In the genomic region with DNA sequence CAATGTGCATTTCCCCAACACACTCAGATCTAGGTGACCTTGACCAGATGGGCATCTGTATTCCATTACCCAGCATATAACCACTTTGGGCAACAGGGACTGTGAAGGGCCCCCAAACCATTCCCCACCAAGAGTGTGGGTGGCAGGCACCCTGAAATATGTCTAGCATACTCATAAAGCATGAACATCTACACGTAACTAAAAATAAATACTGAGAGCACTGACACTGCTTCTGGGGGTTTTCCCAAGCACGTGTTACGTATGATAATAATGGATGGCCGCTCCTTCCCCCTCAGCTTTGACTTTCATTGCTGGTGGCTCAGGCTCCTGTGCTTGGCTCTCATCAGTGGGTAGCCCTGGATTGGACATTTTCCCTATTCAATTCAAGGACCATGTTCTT, we compare ENCODE assay signal across 16 cellular contexts. TPM values are rescaled to one million over a fixed set of nuclear protein-coding genes. Genes with fewer than 3 reads are reported as not detected.
A peak's percentile ranks its signal among the peaks of the same experiment; 100 is the strongest.
DNase-seq lines count a peak whose midpoint lies in the region; ATAC-seq and TF ChIP-seq lines count a peak whose summit lies in the region.
"Had no signal": no experiment of that assay in that cellular context is flagged by ENCODE, and none has a peak within 500 bp of the region (broad histone marks: within the 10 kb centered on the region; RNA-seq: fewer than 3 reads in every experiment).

No MANE protein-coding gene starts in this region.

- CTCF ChIA-PET in activated naive CD4-positive, alpha-beta T cell treated with anti-CD3 and anti-CD28 coated beads for 36 hours (lab: Charles Lee), result no interaction called here
- CTCF ChIA-PET in activated naive CD4-positive, alpha-beta T cell treated with anti-CD3 and anti-CD28 coated beads, Interleukin-2, amount 10 ng/mL, durations not matched to agents 7 days and 5 days (lab: Charles Lee), result no interaction called here
- CTCF ChIA-PET in GM10248 (lab: Yijun Ruan, JAX) (interaction anchor here (1.7 kb wide), 1 partner anchor 54 kb away, joined by 5 read pairs; no protein-coding TSS in a partner anchor), PC-9 (lab: Charles Lee) (no interaction called here)

- H4K20me1 ChIP-seq in PC-9 (ENCODE audit: insufficient read depth), result no peaks in the 10 kb centered on the region

- ATAC-seq in naive B cell (ENCODE audit: low read depth in 2 of 2) (peak; percentile 43 to 47), HG03159 (IDR thresholded peaks at IDR 0.05; ENCODE audit: unreplicated experiment) (no peak)

- H3K27ac Mint-ChIP-seq in activated naive CD4-positive, alpha-beta T cell treated with anti-CD3 and anti-CD28 coated beads for 36 hours, result no peak overlapping the region
- no peak overlapping the region for H3K27ac Mint-ChIP-seq in activated naive CD4-positive, alpha-beta T cell treated with anti-CD3 and anti-CD28 coated beads, Interleukin-2, amount 10 ng/mL, durations not matched to agents 7 days and 5 days
- peak overlapping the region; percentile 74 to 95 (median 86) for H3K27ac Mint-ChIP-seq in naive B cell
- H3K27ac Mint-ChIP-seq: CD4-positive, alpha-beta memory T cell; immature natural killer cell had no signal

- peak; percentile 43 for DNase-seq in activated naive CD4-positive, alpha-beta T cell treated with anti-CD3 and anti-CD28 coated beads for 36 hours
- no peak for DNase-seq in activated naive CD4-positive, alpha-beta T cell treated with anti-CD3 and anti-CD28 coated beads, Interleukin-2, amount 10 ng/mL, durations not matched to agents 7 days and 5 days
- DNase-seq in GM10248 (ENCODE audit: extremely low spot score), result peak; percentile 47
- DNase-seq in PC-9, result no peak
- DNase-seq in naive B cell, result peak; percentile 35
- DNase-seq in amygdala (lab: John Stamatoyannopoulos, UW), result no peak
- DNase-seq in NCI-H1930 (lab: John Stamatoyannopoulos, UW), result no peak
- DNase-seq: anterior cingulate cortex; CD4-positive, alpha-beta memory T cell; immature natural killer cell; NCI-H510A treated with DMSO at 0.1 percent for 48 hours; stimulated activated naive CD4-positive, alpha-beta T cell; transverse colon had no signal

- no peaks in the 10 kb centered on the region for H3K9me3 ChIP-seq in PC-9 (ENCODE audit: insufficient read depth, low read depth)
- H3K9me3 ChIP-seq: transverse colon had no signal

- H3K36me3 ChIP-seq in PC-9 (ENCODE audit: low read depth), result no peaks in the 10 kb centered on the region
- H3K36me3 ChIP-seq: transverse colon had no signal

- H3K4me2 ChIP-seq in PC-9, result peak overlapping the region; percentile 65

- H3K9me3 Mint-ChIP-seq in activated naive CD4-positive, alpha-beta T cell treated with anti-CD3 and anti-CD28 coated beads for 36 hours, result no peaks in the 10 kb centered on the region
- H3K9me3 Mint-ChIP-seq in activated naive CD4-positive, alpha-beta T cell treated with anti-CD3 and anti-CD28 coated beads, Interleukin-2, amount 10 ng/mL, durations not matched to agents 7 days and 5 days, result no peaks in the 10 kb centered on the region
- H3K9me3 Mint-ChIP-seq in naive B cell, result no peaks in the 10 kb centered on the region
- H3K9me3 Mint-ChIP-seq: CD4-positive, alpha-beta memory T cell; central memory CD8-positive, alpha-beta T cell; IgD-negative memory B cell; immature natural killer cell had no signal

- no peak overlapping the region for H3K4me3 ChIP-seq in PC-9
- H3K4me3 ChIP-seq: transverse colon had no signal

- H3K9me2 ChIP-seq in PC-9 (ENCODE audit: insufficient read depth), result no peaks in the 10 kb centered on the region

- H3K27me3 Mint-ChIP-seq in activated naive CD4-positive, alpha-beta T cell treated with anti-CD3 and anti-CD28 coated beads for 36 hours (ENCODE audit: low read depth), result peaks cover 4% of the 10 kb centered on the region
- H3K27me3 Mint-ChIP-seq in activated naive CD4-positive, alpha-beta T cell treated with anti-CD3 and anti-CD28 coated beads, Interleukin-2, amount 10 ng/mL, durations not matched to agents 7 days and 5 days, result peaks cover 36% of the 10 kb centered on the region
- H3K27me3 Mint-ChIP-seq in naive B cell, result peaks cover 0 to 15% (median 8%) of the 10 kb centered on the region in 3 donors

- intact Hi-C loops in activated naive CD4-positive, alpha-beta T cell treated with anti-CD3 and anti-CD28 coated beads for 36 hours (cut with micrococcal nuclease), result no loop called here
- intact Hi-C loops in PC-9 (cut with micrococcal nuclease; ENCODE audit: unreplicated experiment), result no loop called here

- no peak overlapping the region for H3K4me3 Mint-ChIP-seq in activated naive CD4-positive, alpha-beta T cell treated with anti-CD3 and anti-CD28 coated beads for 36 hours
- H3K4me3 Mint-ChIP-seq in activated naive CD4-positive, alpha-beta T cell treated with anti-CD3 and anti-CD28 coated beads, Interleukin-2, amount 10 ng/mL, durations not matched to agents 7 days and 5 days, result no peak overlapping the region
- peak overlapping the region in 6 of 8 donors; percentile 26 to 85 (median 82) for H3K4me3 Mint-ChIP-seq in naive B cell
- H3K4me3 Mint-ChIP-seq: CD4-positive, alpha-beta memory T cell; central memory CD8-positive, alpha-beta T cell; immature natural killer cell had no signal

- H3K27ac ChIP-seq in PC-9, result peak overlapping the region; percentile 62
- H3K27ac ChIP-seq: transverse colon had no signal

- H3K4me1 Mint-ChIP-seq in activated naive CD4-positive, alpha-beta T cell treated with anti-CD3 and anti-CD28 coated beads for 36 hours (ENCODE audit: low read depth), result peaks cover 9% of the 10 kb centered on the region
- H3K4me1 Mint-ChIP-seq in activated naive CD4-positive, alpha-beta T cell treated with anti-CD3 and anti-CD28 coated beads, Interleukin-2, amount 10 ng/mL, durations not matched to agents 7 days and 5 days, result no peaks in the 10 kb centered on the region
- H3K4me1 Mint-ChIP-seq in naive B cell, result peaks cover 15 to 39% (median 16%) of the 10 kb centered on the region in 3 donors
- H3K4me1 Mint-ChIP-seq: central memory CD8-positive, alpha-beta T cell; immature natural killer cell had no signal

- H2AFZ ChIP-seq in PC-9, result no peak overlapping the region

- H3F3A ChIP-seq in PC-9 (ENCODE audit: insufficient read depth, low read depth), result peaks cover 43% of the 10 kb centered on the region

- TF ChIP-seq CTCF in GM10248 (IDR thresholded peaks at IDR 0.05; ENCODE audit: control extremely low read depth, extremely low read depth, low read depth, missing control alignments), result no peak
- no peak for TF ChIP-seq CTCF in PC-9 (conservative IDR thresholded peaks at IDR 0.05)

- no peaks in the 10 kb centered on the region for H3K36me3 Mint-ChIP-seq in activated naive CD4-positive, alpha-beta T cell treated with anti-CD3 and anti-CD28 coated beads for 36 hours (ENCODE audit: low read depth)
- no peaks in the 10 kb centered on the region for H3K36me3 Mint-ChIP-seq in activated naive CD4-positive, alpha-beta T cell treated with anti-CD3 and anti-CD28 coated beads, Interleukin-2, amount 10 ng/mL, durations not matched to agents 7 days and 5 days
- no peaks in the 10 kb centered on the region for H3K36me3 Mint-ChIP-seq in naive B cell
- H3K36me3 Mint-ChIP-seq: CD4-positive, alpha-beta memory T cell; IgD-negative memory B cell; immature natural killer cell had no signal

- no peaks in the 10 kb centered on the region for H3K27me3 ChIP-seq in PC-9 (ENCODE audit: insufficient read depth, low read depth)
- H3K27me3 ChIP-seq: transverse colon had no signal

- peaks cover 91% of the 10 kb centered on the region for H3K4me1 ChIP-seq in PC-9 (replicated peaks; ENCODE audit: insufficient read depth)

- H3K79me2 ChIP-seq in PC-9 (ENCODE audit: low read depth), result peaks cover 78% of the 10 kb centered on the region

- POLR2A ChIA-PET in GM10248 (lab: Yijun Ruan, JAX), result no interaction called here
- POLR2A ChIA-PET in PC-9 (lab: Charles Lee; ENCODE audit: unreplicated experiment), result no interaction called here

- no TSS peak for BruUV-seq in PC-9 (replicated peaks; lab: Mats Ljungman, UMichigan)

RNA-seq across cellular contexts. Expression of a gene that starts 39.1 kb away (rescaled TPM):
- under 1 TPM; 0.81 to 0.96 TPM for total RNA-seq in activated naive CD4-positive, alpha-beta T cell treated with anti-CD3 and anti-CD28 coated beads for 36 hours
- 27.8 and 30.1 TPM in 2 replicates for total RNA-seq in PC-9 (2021)
- polyA plus RNA-seq in naive B cell (ENCODE audit: low read depth in 6 of 6), result not detected
- polyA plus RNA-seq: CD4-positive, alpha-beta memory T cell; IgD-negative memory B cell; immature natural killer cell had no signal

RNA-seq across cellular contexts. Expression of a gene that starts 57.6 kb away (rescaled TPM):
- total RNA-seq in activated naive CD4-positive, alpha-beta T cell treated with anti-CD3 and anti-CD28 coated beads for 36 hours, result 1 to 10 TPM; 3.9 to 4.2 TPM
- total RNA-seq in PC-9 (2021), result 15.9 and 23.6 TPM in 2 replicates
- polyA plus RNA-seq in naive B cell (ENCODE audit: low read depth in 6 of 6), result 10 to 100 TPM in 2 of 6 donors, 1 to 10 TPM in 4; 8.6 to 14.7 (median 9.9) TPM

Comparison
In these comparisons a context has a peak if more than half of its experiments do, and no peak if none do; other contexts are left out.
1. DNase-seq: peak in activated naive CD4-positive, alpha-beta T cell treated with anti-CD3 and anti-CD28 coated beads for 36 hours (single experiment), GM10248 (single experiment) and naive B cell (single experiment); none in activated naive CD4-positive, alpha-beta T cell treated with anti-CD3 and anti-CD28 coated beads, Interleukin-2, amount 10 ng/mL, durations not matched to agents 7 days and 5 days (single experiment), PC-9 (0 of 2), amygdala (0 of 56) and NCI-H1930 (0 of 2).
2. H3K27ac Mint-ChIP-seq: peak in naive B cell (6 of 6); none in activated naive CD4-positive, alpha-beta T cell treated with anti-CD3 and anti-CD28 coated beads for 36 hours (single experiment) and activated naive CD4-positive, alpha-beta T cell treated with anti-CD3 and anti-CD28 coated beads, Interleukin-2, amount 10 ng/mL, durations not matched to agents 7 days and 5 days (single experiment).
3. H3K4me3 Mint-ChIP-seq: peak in naive B cell (6 of 8); none in activated naive CD4-positive, alpha-beta T cell treated with anti-CD3 and anti-CD28 coated beads for 36 hours (single experiment) and activated naive CD4-positive, alpha-beta T cell treated with anti-CD3 and anti-CD28 coated beads, Interleukin-2, amount 10 ng/mL, durations not matched to agents 7 days and 5 days (single experiment).
4. RNA of a gene that starts 39.1 kb away (total RNA-seq): 27.8 to 30.1 TPM in PC-9; 0.81 to 0.96 TPM in activated naive CD4-positive, alpha-beta T cell treated with anti-CD3 and anti-CD28 coated beads for 36 hours; every median in the first group is over 10 times any median in the second.